Comparison of ENCODE assay signal across 33 cellular contexts in genomic region chr4:110485452-110485851, GRCh38. TPM values are rescaled to one million over a fixed set of nuclear protein-coding genes. Genes with fewer than 3 reads are reported as not detected.
DNase-seq lines count a peak whose midpoint lies in the region; ATAC-seq and TF ChIP-seq lines count a peak whose summit lies in the region.
"Had no signal": no experiment of that assay in that cellular context is flagged by ENCODE, and none has a peak within 500 bp of the region (broad histone marks: within the 10 kb centered on the region; RNA-seq: fewer than 3 reads in every experiment).

No MANE protein-coding gene starts in this region.

- TF ChIP-seq CTCF in cardiac muscle cell (IDR thresholded peaks at IDR 0.05; ENCODE audit: low read depth, low read length), result no peak
- no peak for TF ChIP-seq CTCF in parathyroid adenoma (IDR thresholded peaks at IDR 0.05)

- H3K9ac ChIP-seq in parathyroid adenoma, result no peak overlapping the region

- DNase-seq in cardiac muscle cell (ENCODE audit: low read depth in 1 of 2, low spot score in 1 of 2), result no peak
- no peak for DNase-seq in cardiac septum (ENCODE audit: low spot score)
- DNase-seq in left lobe of liver (ENCODE audit: low spot score), result no peak
- no peak for DNase-seq in islet precursor cell
- no peak for DNase-seq in SHP77 (lab: John Stamatoyannopoulos, UW)
- no peak for DNase-seq in NCI-H1417 (lab: John Stamatoyannopoulos, UW)
- no peak for DNase-seq in medulla oblongata (ENCODE audit: extremely low spot score)
- DNase-seq: activated CD8-positive, alpha-beta memory T cell treated with anti-CD3 and anti-CD28 coated beads for 24 hours; activated effector memory CD4-positive, alpha-beta T cell treated with Interleukin-2 at 50 U/mL for 16 hours; activated naive CD8-positive, alpha-beta T cell treated with anti-CD3 and anti-CD28 coated beads for 36 hours; activated T-cell treated with anti-CD3 and anti-CD28 coated beads for 4 hours; aorta; Caco-2; cortex of kidney; DMS53; effector memory CD4-positive, alpha-beta T cell; GOT3; immature natural killer cell; left colon; naive thymus-derived CD8-positive, alpha-beta T cell; NCI-H2107; NCI-H82; ovary; Peyer's patch; stimulated activated CD4-positive, alpha-beta T cell treated with anti-CD3 and anti-CD28 coated beads, Interleukin-4, amount 100 ng/mL, for 1 hour had no signal

- ATAC-seq in left lobe of liver, result peak; percentile 17
- ATAC-seq: left colon; naive thymus-derived CD8-positive, alpha-beta T cell had no signal

- peak overlapping the region; percentile 49 for H3K4me2 ChIP-seq in parathyroid adenoma (ENCODE audit: low read length)

- no peak overlapping the region for H3K4me3 ChIP-seq in cardiac muscle cell
- H3K4me3 ChIP-seq in parathyroid adenoma (ENCODE audit: low read depth, low read length), result peak overlapping the region; percentile 19
- H3K4me3 ChIP-seq: ovary, tibial nerve had no signal

- no peaks in the 10 kb centered on the region for H3K79me2 ChIP-seq in parathyroid adenoma

- H3K27ac ChIP-seq in cardiac muscle cell (peak overlapping the region; percentile 75), parathyroid adenoma (no peak overlapping the region)
- H3K27ac ChIP-seq: 22Rv1, epithelial cell of prostate, ovary, tibial nerve, VCaP had no signal

- H3K27me3 ChIP-seq in cardiac muscle cell (no peaks in the 10 kb centered on the region), parathyroid adenoma (ENCODE audit: control insufficient read depth, insufficient read depth, low read length) (no peaks in the 10 kb centered on the region)
- H3K27me3 ChIP-seq: ovary, Peyer's patch, tibial nerve had no signal

- H3K9me3 ChIP-seq in cardiac muscle cell (ENCODE audit: low read depth) (no peaks in the 10 kb centered on the region), parathyroid adenoma (ENCODE audit: control insufficient read depth, low read length) (no peaks in the 10 kb centered on the region)
- H3K9me3 ChIP-seq: Caco-2, ovary, Peyer's patch, tibial nerve had no signal

- H2AFZ ChIP-seq in parathyroid adenoma, result no peak overlapping the region

- no peaks in the 10 kb centered on the region for H3K36me3 ChIP-seq in cardiac muscle cell
- H3K36me3 ChIP-seq in parathyroid adenoma (ENCODE audit: control insufficient read depth, insufficient read depth, low read length), result no peaks in the 10 kb centered on the region
- H3K36me3 ChIP-seq: ovary, tibial nerve had no signal

- intact Hi-C loops in cardiac septum (cut with DNase I), result no loop called here

- H3K4me1 ChIP-seq in cardiac muscle cell (ENCODE audit: low read depth), result peaks cover 50% of the 10 kb centered on the region
- H3K4me1 ChIP-seq in parathyroid adenoma, result no peaks in the 10 kb centered on the region

RNA-seq across cellular contexts. Expression of gene ENPEP, which starts 9.5 kb away (rescaled TPM):
- 2.7 and 5.5 TPM in 2 replicates for total RNA-seq in cardiac muscle cell
- polyA plus RNA-seq in cardiac muscle cell, result 4.6 and 5.8 TPM in 2 replicates
- 5.3 TPM for total RNA-seq in cardiac septum
- total RNA-seq in left lobe of liver, result 18.9 TPM
- total RNA-seq: activated CD4-positive, alpha-beta T cell treated with anti-CD3 and anti-CD28 coated beads for 36 hours; activated naive CD8-positive, alpha-beta T cell treated with anti-CD3 and anti-CD28 coated beads for 36 hours; G401; naive thymus-derived CD8-positive, alpha-beta T cell had no signal
- polyA plus RNA-seq: CD14-positive monocyte; immature natural killer cell; naive thymus-derived CD8-positive, alpha-beta T cell had no signal
